ENCODE assay signal across 8 cellular contexts in the genomic region with DNA sequence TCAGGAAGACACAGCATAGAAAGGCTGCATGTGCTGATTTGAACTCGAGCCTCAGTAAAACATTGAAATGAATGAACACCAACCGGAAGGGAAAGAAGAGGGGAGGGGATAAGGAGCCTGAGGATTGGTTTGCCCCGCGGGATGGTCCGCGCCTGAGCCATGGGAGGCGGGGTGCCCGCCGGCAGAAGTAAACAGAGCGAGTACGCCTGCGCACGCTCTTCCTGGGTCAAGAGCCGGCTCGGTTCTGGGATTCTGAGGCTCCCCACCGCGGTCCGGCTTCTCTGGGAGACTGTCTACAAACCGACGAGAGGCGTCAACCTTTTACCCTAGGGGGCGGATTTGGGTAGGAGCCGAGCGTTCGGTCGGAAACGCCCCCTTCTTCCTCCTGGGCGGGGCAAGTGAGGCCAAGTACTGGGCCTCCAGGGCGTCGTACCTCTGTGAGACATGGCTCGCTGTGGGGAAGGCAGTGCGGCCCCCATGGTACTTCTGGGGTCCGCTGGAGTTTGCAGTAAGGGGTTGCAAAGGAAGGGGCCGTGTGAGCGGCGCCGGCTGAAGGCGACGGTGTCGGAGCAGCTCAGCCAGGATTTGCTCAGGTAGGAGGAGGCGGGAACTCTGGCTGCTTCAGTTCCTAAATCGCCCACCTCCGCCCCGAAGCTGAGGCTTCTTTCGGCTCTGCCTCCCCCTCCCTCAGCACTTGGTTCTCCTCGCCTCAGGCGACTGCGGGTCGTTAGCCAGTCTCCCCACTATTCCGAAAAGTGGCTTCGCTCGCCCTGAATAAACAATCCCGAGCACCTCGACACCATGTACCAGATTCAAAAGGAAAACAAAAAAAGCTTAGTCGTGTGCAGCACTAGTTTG. TPM values are rescaled to one million over a fixed set of nuclear protein-coding genes. Genes with fewer than 3 reads are reported as not detected.
DNase-seq lines count a peak whose midpoint lies in the region; ATAC-seq lines count a peak whose summit lies in the region.

A gene (plus strand): TSS at position 218 of the 858 bp plus-strand sequence. CDS start 227 bp downstream, at position 445.

- peak within 1 kb of the TSS; percentile 61 to 68 for H3K4me3 ChIP-seq in aorta (ENCODE audit: low read length in 2 of 2)

- intact Hi-C loops in aorta (cut with DNase I): no loop called here

- H3K4me1 ChIP-seq in aorta (ENCODE audit: control insufficient read depth in 1 of 2, insufficient read depth in 2 of 2, low read length in 2 of 2): no peaks in the 10 kb centered on the region

- H3K27ac ChIP-seq in aorta (ENCODE audit: low read depth in 1 of 2, low read length in 2 of 2): peak within 1 kb of the TSS in 1 of 2 donors; percentile 8

- no peaks in the 10 kb centered on the region for H3K9me3 ChIP-seq in aorta (ENCODE audit: control insufficient read depth, low read length)

- 1% methylated on average over 52 to 55 of the region's 55 CpGs for WGBS in aorta, 2 donors

- DNase-seq in NCI-H187 (lab: John Stamatoyannopoulos, UW) (peak; percentile 50 to 74), T-helper 9 cell (peak; percentile 73), astrocyte of the hippocampus (ENCODE audit: low read depth, low spot score) (peak; percentile 85), hypothalamus (lab: John Stamatoyannopoulos, UW) (peak; percentile 19 to 96 (median 71)), retina (peak; percentile 94), aorta (peak; percentile 89 to 90)

- H3K36me3 ChIP-seq in aorta (ENCODE audit: control insufficient read depth in 1 of 2, insufficient read depth in 2 of 2, low read length in 1 of 2): no peaks in the 10 kb centered on the region

- no peaks in the 10 kb centered on the region for H3K27me3 ChIP-seq in aorta (ENCODE audit: control insufficient read depth in 1 of 2, insufficient read depth in 2 of 2, low read length in 1 of 2)

- peak; percentile 98 for ATAC-seq in GM18502 (IDR thresholded peaks at IDR 0.05; ENCODE audit: poor library complexity, unreplicated experiment)
- peak; percentile 96 for ATAC-seq in HG02943 (IDR thresholded peaks at IDR 0.05; ENCODE audit: low read depth, unreplicated experiment)
- peak; percentile 93 for ATAC-seq in aorta (ENCODE audit: low FRiP score)

RNA-seq across cellular contexts. Expression of the gene that starts here (rescaled TPM):
- total RNA-seq in aorta: 1 to 10 TPM; 4.9 to 8.3 TPM
- 1 to 10 TPM in 1 of 2 donors, under 1 TPM in 1; 0.50 to 2.3 TPM for polyA plus RNA-seq in aorta
